Comparison of ENCODE assay signal across 8 cellular contexts in genomic region chr21:9043089-9043488, GRCh38.
DNase-seq lines count a peak whose midpoint lies in the region; ATAC-seq, FAIRE-seq and TF ChIP-seq lines count a peak whose summit lies in the region.
"Not testable (repeated sequence)": the region's sequence is repeated elsewhere in the genome, so short reads cannot be mapped to it uniquely, and the experiment has no call there.

No MANE protein-coding gene starts in this region.

- H3K9me3 ChIP-seq in Panc1 (ENCODE audit: control insufficient read depth, insufficient read depth, low read depth, low read length); right lobe of liver; pancreas; upper lobe of right lung: not testable (repeated sequence)
- H3K9me3 ChIP-seq in left ventricle myocardium inferior (replicated peaks): peaks cover 13% of the 10 kb centered on the region

- intact Hi-C loops in Panc1 (cut with micrococcal nuclease; ENCODE audit: unreplicated experiment); activated CD4-positive, alpha-beta T cell treated with anti-CD3 and anti-CD28 coated beads for 36 hours (cut with DNase I, micrococcal nuclease); left ventricle myocardium inferior (cut with micrococcal nuclease); right lobe of liver (cut with DNase I); pancreas (cut with DNase I); upper lobe of right lung (cut with DNase I): not testable (repeated sequence)

- TF ChIP-seq CTCF in Panc1 (IDR thresholded peaks at IDR 0.05); left ventricle myocardium inferior (IDR thresholded peaks at IDR 0.05; ENCODE audit: borderline replicate concordance); right lobe of liver (IDR thresholded peaks at IDR 0.05); pancreas (IDR thresholded peaks at IDR 0.05); upper lobe of right lung (IDR thresholded peaks at IDR 0.05): not testable (repeated sequence)

- not testable (repeated sequence) for H3K27ac Mint-ChIP-seq in activated CD4-positive, alpha-beta T cell treated with anti-CD3 and anti-CD28 coated beads for 36 hours

- TF ChIP-seq POLR2A in right lobe of liver (IDR thresholded peaks at IDR 0.05): not testable (repeated sequence)

- not testable (repeated sequence) for H3K4me1 ChIP-seq in Panc1 (ENCODE audit: control insufficient read depth, insufficient read depth, low read length); left ventricle myocardium inferior; right lobe of liver; pancreas; upper lobe of right lung

- H3K36me3 ChIP-seq in Panc1 (ENCODE audit: control insufficient read depth, insufficient read depth, low read length); left ventricle myocardium inferior; right lobe of liver; pancreas; upper lobe of right lung: not testable (repeated sequence)

- not testable (repeated sequence) for BruUV-seq in Panc1 (replicated peaks; lab: Mats Ljungman, UMichigan)

- H3K36me3 Mint-ChIP-seq in activated CD4-positive, alpha-beta T cell treated with anti-CD3 and anti-CD28 coated beads for 36 hours (ENCODE audit: low read depth): not testable (repeated sequence)

- H3K9me3 Mint-ChIP-seq in activated CD4-positive, alpha-beta T cell treated with anti-CD3 and anti-CD28 coated beads for 36 hours (ENCODE audit: low read depth): not testable (repeated sequence)

- H3K27me3 ChIP-seq in Panc1 (ENCODE audit: control insufficient read depth, insufficient read depth, low read length); left ventricle myocardium inferior (ENCODE audit: low read depth); right lobe of liver; pancreas; upper lobe of right lung: not testable (repeated sequence)

- H3K4me3 ChIP-seq in Panc1 (ENCODE audit: low read depth in 2 of 2, low read length in 2 of 2) (peak overlapping the region; percentile 26 to 34), left ventricle myocardium inferior (peak overlapping the region; percentile 50), pancreas (peak overlapping the region in 1 of 4 donors; percentile 28)
- H3K4me3 ChIP-seq in right lobe of liver, upper lobe of right lung: not testable (repeated sequence)

- POLR2A ChIA-PET in Panc1 (lab: Charles Lee); activated CD4-positive, alpha-beta T cell treated with anti-CD3 and anti-CD28 coated beads for 36 hours (lab: Charles Lee): not testable (repeated sequence)

- not testable (repeated sequence) for H3K27me3 Mint-ChIP-seq in activated CD4-positive, alpha-beta T cell treated with anti-CD3 and anti-CD28 coated beads for 36 hours

- ATAC-seq in GM18867 (IDR thresholded peaks at IDR 0.05; ENCODE audit: unreplicated experiment): peak; percentile 47
- ATAC-seq in Panc1: peak; percentile 82
- peak; percentile 44 for ATAC-seq in activated CD4-positive, alpha-beta T cell treated with anti-CD3 and anti-CD28 coated beads for 36 hours
- peak in 3 of 4 donors; percentile 63 to 97 (median 95) for ATAC-seq in right lobe of liver
- peak; percentile 46 to 94 (median 76) for ATAC-seq in pancreas
- peak; percentile 80 for ATAC-seq in upper lobe of right lung

- CTCF ChIA-PET in Panc1 (lab: Charles Lee); activated CD4-positive, alpha-beta T cell treated with anti-CD3 and anti-CD28 coated beads for 36 hours (lab: Charles Lee): not testable (repeated sequence)

- H3K4me1 Mint-ChIP-seq in activated CD4-positive, alpha-beta T cell treated with anti-CD3 and anti-CD28 coated beads for 36 hours: not testable (repeated sequence)

- H3K27ac ChIP-seq in Panc1 (ENCODE audit: low read length); left ventricle myocardium inferior (replicated peaks); right lobe of liver; pancreas; upper lobe of right lung: not testable (repeated sequence)

- not testable (repeated sequence) for FAIRE-seq in pancreas (lab: Jason Lieb, UNC)

- not testable (repeated sequence) for DNase-seq in Panc1 (ENCODE audit: low read depth, low spot score); activated CD4-positive, alpha-beta T cell treated with anti-CD3 and anti-CD28 coated beads for 36 hours; left ventricle myocardium inferior
- DNase-seq in effector CD4-positive, alpha-beta T cell: peak; percentile 1
- DNase-seq in right lobe of liver: peak in 1 of 3 donors; percentile 60
- DNase-seq in pancreas: peak in 4 of 6 donors; percentile 7 to 81 (median 52)
- DNase-seq in upper lobe of right lung: peak; percentile 69

- in situ Hi-C loops in Panc1 (cut with HindIII; ENCODE audit: low pct_unique_long_range_greater_than_20kb, low sequenced_read_pairs): not testable (repeated sequence)

- WGBS in right lobe of liver (ENCODE audit: insufficient coverage, low coverage, low lambda C conversion rate, missing lambda C conversion rate): 60% methylated on average over 4 of the region's 38 CpGs
- 42 to 46% methylated on average over 10 of the region's 38 CpGs for WGBS in pancreas, 2 donors

- H3K4me3 Mint-ChIP-seq in activated CD4-positive, alpha-beta T cell treated with anti-CD3 and anti-CD28 coated beads for 36 hours: not testable (repeated sequence)

Comparison
In these comparisons a context has a peak if more than half of its experiments do, and no peak if none do; other contexts are left out.
1. ATAC-seq: peak in every context shown above with its lines; median percentile 95 in right lobe of liver; 82 in Panc1; 80 in upper lobe of right lung; 76 in pancreas; 47 in GM18867; 44 in activated CD4-positive, alpha-beta T cell treated with anti-CD3 and anti-CD28 coated beads for 36 hours.